Comparison of ENCODE assay signal across 17 cellular contexts in the genomic region with DNA sequence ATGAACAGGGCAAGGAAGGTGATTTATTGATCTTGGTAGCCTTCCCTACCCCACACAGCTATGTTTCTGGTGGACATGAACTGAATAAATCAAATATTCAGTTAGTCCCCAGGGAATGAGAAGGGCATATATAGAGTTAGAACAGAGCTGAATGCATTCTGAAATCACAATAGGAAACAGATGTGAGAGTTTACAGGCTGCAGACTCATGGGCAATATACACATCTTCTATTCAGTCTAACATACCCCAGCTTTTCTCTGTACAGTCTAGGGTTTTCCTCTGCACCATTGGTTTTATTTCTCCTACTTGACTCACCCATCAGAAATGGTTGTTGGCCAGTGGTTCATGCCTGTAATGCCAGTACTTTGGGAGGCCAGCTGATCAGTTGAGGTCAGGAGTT.
"Had no signal": no experiment of that assay in that cellular context is flagged by ENCODE, and none has a peak within 500 bp of the region (broad histone marks: within the 10 kb centered on the region; RNA-seq: fewer than 3 reads in every experiment).

No MANE protein-coding gene starts in this region.

- H3K9me3 ChIP-seq: colonic mucosa, prostate gland, upper lobe of left lung had no signal

- H3K27me3 ChIP-seq: colonic mucosa, upper lobe of left lung had no signal

- H3K36me3 ChIP-seq: colonic mucosa, prostate gland, upper lobe of left lung, WERI-Rb-1 had no signal

- H3K4me1 ChIP-seq: colonic mucosa, prostate gland had no signal

- H3K4me1 Mint-ChIP-seq: activated naive CD8-positive, alpha-beta T cell treated with anti-CD3 and anti-CD28 coated beads, Interleukin-2, amount 50 U/mL, for 24 hours; T-cell had no signal

- H3K9me3 Mint-ChIP-seq: activated naive CD8-positive, alpha-beta T cell treated with anti-CD3 and anti-CD28 coated beads, Interleukin-2, amount 50 U/mL, for 24 hours; stimulated activated naive CD8-positive, alpha-beta T cell treated with anti-CD3 and anti-CD28 coated beads, Interleukin-15, Interleukin-2, amounts not matched to agents 100 ng/mL and 50 ng/mL, for 24 hours; T-cell had no signal

- H3K27ac ChIP-seq: colonic mucosa, prostate gland, upper lobe of left lung, WERI-Rb-1 had no signal

- H3K4me3 ChIP-seq: colonic mucosa, lung, prostate gland, upper lobe of left lung had no signal

- H3K27me3 Mint-ChIP-seq: activated naive CD8-positive, alpha-beta T cell treated with anti-CD3 and anti-CD28 coated beads, Interleukin-2, amount 50 U/mL, for 24 hours; stimulated activated naive CD8-positive, alpha-beta T cell treated with anti-CD3 and anti-CD28 coated beads, Interleukin-15, Interleukin-2, amounts not matched to agents 100 ng/mL and 50 ng/mL, for 24 hours; T-cell had no signal

- ATAC-seq: activated CD8-positive, alpha-beta T cell treated with anti-CD3 and anti-CD28 coated beads, Interleukin-2, amount 10 ng/mL, durations not matched to agents 7 days and 5 days; activated naive CD8-positive, alpha-beta T cell treated with anti-CD3 and anti-CD28 coated beads, Interleukin-2, amount 50 U/mL, for 24 hours; left colon; naive thymus-derived CD4-positive, alpha-beta T cell; T-cell had no signal

- H3K4me3 Mint-ChIP-seq: activated CD8-positive, alpha-beta T cell treated with anti-CD3 and anti-CD28 coated beads, Interleukin-2, amount 10 ng/mL, durations not matched to agents 7 days and 5 days; activated naive CD8-positive, alpha-beta T cell treated with anti-CD3 and anti-CD28 coated beads, Interleukin-2, amount 50 U/mL, for 24 hours; naive thymus-derived CD4-positive, alpha-beta T cell; stimulated activated naive CD8-positive, alpha-beta T cell treated with anti-CD3 and anti-CD28 coated beads, Interleukin-15, Interleukin-2, amounts not matched to agents 100 ng/mL and 50 ng/mL, for 24 hours; T-cell had no signal

- H3K27ac Mint-ChIP-seq: activated CD8-positive, alpha-beta T cell treated with anti-CD3 and anti-CD28 coated beads, Interleukin-2, amount 10 ng/mL, durations not matched to agents 7 days and 5 days; activated naive CD8-positive, alpha-beta T cell treated with anti-CD3 and anti-CD28 coated beads, Interleukin-2, amount 50 U/mL, for 24 hours; stimulated activated naive CD8-positive, alpha-beta T cell treated with anti-CD3 and anti-CD28 coated beads, Interleukin-15, Interleukin-2, amounts not matched to agents 100 ng/mL and 50 ng/mL, for 24 hours; T-cell had no signal

- DNase-seq: activated CD4-positive, alpha-beta T cell treated with anti-CD3 and anti-CD28 coated beads for 4 hours; activated CD8-positive, alpha-beta memory T cell treated with anti-CD3 and anti-CD28 coated beads, Interleukin-2, amount 50 U/mL, for 48 hours; activated CD8-positive, alpha-beta T cell treated with anti-CD3 and anti-CD28 coated beads, Interleukin-2, amount 10 ng/mL, durations not matched to agents 7 days and 5 days; activated naive CD4-positive, alpha-beta T cell; activated naive CD8-positive, alpha-beta T cell treated with anti-CD3 and anti-CD28 coated beads, Interleukin-2, amount 50 U/mL, for 24 hours; colonic mucosa; effector CD4-positive, alpha-beta T cell; left colon; naive thymus-derived CD4-positive, alpha-beta T cell; stimulated activated CD4-positive, alpha-beta T cell treated with anti-CD3 and anti-CD28 coated beads, Interleukin-15, amount 100 ng/mL, for 24 hours; stimulated activated CD4-positive, alpha-beta T cell treated with anti-CD3 and anti-CD28 coated beads, Interleukin-4, amount 100 ng/mL, for 24 hours; T-cell; upper lobe of left lung; WERI-Rb-1 had no signal

- H3K36me3 Mint-ChIP-seq: naive thymus-derived CD4-positive, alpha-beta T cell; T-cell had no signal
